Comparison of ENCODE assay signal across 25 cellular contexts in genomic region chr4:38730493-38730829, GRCh38. TPM values are rescaled to one million over a fixed set of nuclear protein-coding genes. Genes with fewer than 3 reads are reported as not detected.
DNase-seq lines count a peak whose midpoint lies in the region; ATAC-seq, FAIRE-seq and TF ChIP-seq lines count a peak whose summit lies in the region.
"Had no signal": no experiment of that assay in that cellular context is flagged by ENCODE, and none has a peak within 500 bp of the region (broad histone marks: within the 10 kb centered on the region; RNA-seq: fewer than 3 reads in every experiment).

No MANE protein-coding gene starts in this region.

- peaks cover 5% of the 10 kb centered on the region for H3K4me1 ChIP-seq in astrocyte (ENCODE audit: insufficient read depth, low read length)
- peaks cover 9 to 27% of the 10 kb centered on the region in 2 donors for H3K4me1 ChIP-seq in thyroid gland

- peak overlapping the region; percentile 31 for H3K4me2 ChIP-seq in astrocyte (ENCODE audit: low read length)

- whole genome bisulfite sequencing in thyroid gland, 2 donors: 95% methylated on average over 4 of the region's 4 CpGs

- no peaks in the 10 kb centered on the region for H4K20me1 ChIP-seq in astrocyte (ENCODE audit: insufficient read depth, low read length)

- H3K9me3 ChIP-seq in astrocyte (ENCODE audit: insufficient read depth, low read depth, low read length) (peaks cover 8% of the 10 kb centered on the region), WERI-Rb-1 (ENCODE audit: severe bottlenecking) (no peaks in the 10 kb centered on the region), thyroid gland (no peaks in the 10 kb centered on the region)
- H3K9me3 ChIP-seq: breast epithelium, left ventricle myocardium inferior, ovary, spleen, thoracic aorta had no signal

- TF ChIP-seq CTCF in astrocyte (IDR thresholded peaks at IDR 0.05; ENCODE audit: insufficient read depth, low read depth, low read length) (no peak), WERI-Rb-1 (IDR thresholded peaks at IDR 0.05; ENCODE audit: low read depth, low read length) (no peak), thyroid gland (IDR thresholded peaks at IDR 0.05) (no peak)

- peak overlapping the region; percentile 38 for H3K27ac ChIP-seq in astrocyte (ENCODE audit: low read depth, low read length)
- H3K27ac ChIP-seq in WERI-Rb-1: no peak overlapping the region
- H3K27ac ChIP-seq in thyroid gland: no peak overlapping the region
- H3K27ac ChIP-seq: breast epithelium, left ventricle myocardium inferior, ovary, thoracic aorta had no signal

- no peaks in the 10 kb centered on the region for H3K36me3 ChIP-seq in astrocyte (ENCODE audit: insufficient read depth, low read length)
- H3K36me3 ChIP-seq in WERI-Rb-1: no peaks in the 10 kb centered on the region
- no peaks in the 10 kb centered on the region for H3K36me3 ChIP-seq in thyroid gland
- H3K36me3 ChIP-seq: breast epithelium, left ventricle myocardium inferior, ovary, spleen, thoracic aorta had no signal

- peak; percentile 2 for ATAC-seq in stimulated activated naive CD8-positive, alpha-beta T cell treated with anti-CD3 and anti-CD28 coated beads, Interleukin-15, Interleukin-2, amounts not matched to agents 100 U/mL and 50 U/mL, for 24 hours
- ATAC-seq in stimulated activated naive CD8-positive, alpha-beta T cell treated with anti-CD3 and anti-CD28 coated beads, Interleukin-15, amount 100 ng/mL, for 72 hours: no peak
- ATAC-seq in naive B cell (ENCODE audit: low read depth in 2 of 2): no peak
- ATAC-seq in HG03097 (IDR thresholded peaks at IDR 0.05; ENCODE audit: low FRiP score, unreplicated experiment): no peak

- H3K36me3 Mint-ChIP-seq in astrocyte (ENCODE audit: low read depth, unreplicated experiment): peaks cover 2% of the 10 kb centered on the region
- peaks cover 0 to 9% of the 10 kb centered on the region in 2 donors for H3K36me3 Mint-ChIP-seq in naive B cell
- H3K36me3 Mint-ChIP-seq: naive thymus-derived CD8-positive, alpha-beta T cell had no signal

- peaks cover 14% of the 10 kb centered on the region for H3K4me1 Mint-ChIP-seq in stimulated activated naive CD8-positive, alpha-beta T cell treated with anti-CD3 and anti-CD28 coated beads, Interleukin-15, amount 100 ng/mL, for 72 hours
- peaks cover 6% of the 10 kb centered on the region for H3K4me1 Mint-ChIP-seq in astrocyte (ENCODE audit: low read depth, unreplicated experiment)
- peaks cover 24 to 50% (median 30%) of the 10 kb centered on the region in 3 donors for H3K4me1 Mint-ChIP-seq in naive B cell

- H3K27me3 ChIP-seq in astrocyte (ENCODE audit: insufficient read depth, low read length): peaks cover 14% of the 10 kb centered on the region
- H3K27me3 ChIP-seq in WERI-Rb-1 (ENCODE audit: insufficient read depth, low read depth, severe bottlenecking): no peaks in the 10 kb centered on the region
- no peaks in the 10 kb centered on the region for H3K27me3 ChIP-seq in thyroid gland
- H3K27me3 ChIP-seq: breast epithelium, ovary, spleen had no signal

- no peak overlapping the region for H2AFZ ChIP-seq in astrocyte (ENCODE audit: low read depth, low read length)

- H3K9ac ChIP-seq in astrocyte (ENCODE audit: low read length): peak overlapping the region; percentile 30

- H3K4me3 Mint-ChIP-seq in stimulated activated naive CD8-positive, alpha-beta T cell treated with anti-CD3 and anti-CD28 coated beads, Interleukin-15, amount 100 ng/mL, for 72 hours: no peak overlapping the region
- H3K4me3 Mint-ChIP-seq in astrocyte (ENCODE audit: unreplicated experiment): no peak overlapping the region
- H3K4me3 Mint-ChIP-seq in naive B cell: peak overlapping the region in 6 of 8 donors; percentile 4 to 85 (median 57)
- H3K4me3 Mint-ChIP-seq: activated T-cell treated with anti-CD3 and anti-CD28 coated beads, Interleukin-2, amount 50 U/mL, for 24 hours; H9; naive thymus-derived CD8-positive, alpha-beta T cell; T-helper 2 cell treated with Interferon-gamma antibody and Interleukin-4, amounts not matched to agents 5 μg/mL and 100 μg/mL, for 36 hours had no signal

- peak overlapping the region in 1 of 2 donors; percentile 59 for H3K27ac Mint-ChIP-seq in stimulated activated naive CD8-positive, alpha-beta T cell treated with anti-CD3 and anti-CD28 coated beads, Interleukin-15, amount 100 ng/mL, for 72 hours
- H3K27ac Mint-ChIP-seq in astrocyte (ENCODE audit: unreplicated experiment): peak overlapping the region; percentile 72
- H3K27ac Mint-ChIP-seq in naive B cell: peak overlapping the region; percentile 42 to 97 (median 86)
- H3K27ac Mint-ChIP-seq: activated T-cell treated with anti-CD3 and anti-CD28 coated beads, Interleukin-2, amount 50 U/mL, for 24 hours; H9; T-helper 2 cell treated with Interferon-gamma antibody and Interleukin-4, amounts not matched to agents 5 μg/mL and 100 μg/mL, for 36 hours had no signal

- TF ChIP-seq POLR2A in thyroid gland (IDR thresholded peaks at IDR 0.05): no peak

- H3K79me2 ChIP-seq in astrocyte (ENCODE audit: insufficient read depth, low read length): no peaks in the 10 kb centered on the region

- peaks cover 14 to 15% of the 10 kb centered on the region in 2 donors for H3K9me3 Mint-ChIP-seq in stimulated activated naive CD8-positive, alpha-beta T cell treated with anti-CD3 and anti-CD28 coated beads, Interleukin-15, amount 100 ng/mL, for 72 hours
- H3K9me3 Mint-ChIP-seq in astrocyte (ENCODE audit: unreplicated experiment) (peaks cover 3% of the 10 kb centered on the region), naive B cell (peaks cover 0 to 13% (median 0%) of the 10 kb centered on the region in 7 donors)

- H3K4me3 ChIP-seq in astrocyte (ENCODE audit: insufficient read depth, low read depth, low read length) (no peak overlapping the region), WERI-Rb-1 (ENCODE audit: low read depth, low read length) (no peak overlapping the region), thyroid gland (replicated peaks in 1 of 3) (no peak overlapping the region)
- H3K4me3 ChIP-seq: breast epithelium, K562, left ventricle myocardium inferior, ovary, spleen, thoracic aorta had no signal

- FAIRE-seq in astrocyte (lab: Jason Lieb, UNC): no peak
- FAIRE-seq: A204.1, colon had no signal

- DNase-seq in stimulated activated naive CD8-positive, alpha-beta T cell treated with anti-CD3 and anti-CD28 coated beads, Interleukin-15, Interleukin-2, amounts not matched to agents 100 U/mL and 50 U/mL, for 24 hours: no peak
- DNase-seq in stimulated activated naive CD8-positive, alpha-beta T cell treated with anti-CD3 and anti-CD28 coated beads, Interleukin-15, amount 100 ng/mL, for 72 hours: no peak
- DNase-seq in astrocyte (ENCODE audit: low read depth): no peak
- DNase-seq in naive B cell: no peak
- DNase-seq in WERI-Rb-1: no peak
- no peak for DNase-seq in thyroid gland
- no peak for DNase-seq in central memory CD4-positive, alpha-beta T cell

- intact Hi-C loops in thyroid gland (cut with DNase I): loop anchor here (5.0 to 10.0 kb wide), 3 partner anchors 406 to 666 kb away; no protein-coding TSS in a partner anchor

- H3K27me3 Mint-ChIP-seq in stimulated activated naive CD8-positive, alpha-beta T cell treated with anti-CD3 and anti-CD28 coated beads, Interleukin-15, amount 100 ng/mL, for 72 hours: no peaks in the 10 kb centered on the region
- H3K27me3 Mint-ChIP-seq in astrocyte (ENCODE audit: low read depth, unreplicated experiment) (peaks cover 32% of the 10 kb centered on the region), naive B cell (no peaks in the 10 kb centered on the region)
- H3K27me3 Mint-ChIP-seq: activated T-cell treated with anti-CD3 and anti-CD28 coated beads, Interleukin-2, amount 50 U/mL, for 24 hours; naive thymus-derived CD8-positive, alpha-beta T cell had no signal

RNA-seq across cellular contexts. Expression of gene TLR10, which starts 52.3 kb away (rescaled TPM):
- not detected in 2 replicates for total RNA-seq in astrocyte
- polyA plus RNA-seq in naive B cell (ENCODE audit: low read depth in 6 of 6): 100 to 1,000 TPM in 5 of 6 donors, 10 to 100 TPM in 1; 87.3 to 180 (median 116) TPM
- total RNA-seq in thyroid gland: under 1 TPM in 2 of 4 donors, not detected in 2; 0.10 to 0.83 TPM
- total RNA-seq: activated CD8-positive, alpha-beta memory T cell treated with anti-CD3 and anti-CD28 coated beads for 36 hours; epithelial cell of proximal tubule; H9; HT-29; left ventricle myocardium inferior; M059J; renal cortical epithelial cell had no signal

Comparison
In these comparisons a context has a peak if more than half of its experiments do, and no peak if none do; other contexts are left out.
1. H3K4me3 Mint-ChIP-seq: peak in naive B cell (6 of 8); none in stimulated activated naive CD8-positive, alpha-beta T cell treated with anti-CD3 and anti-CD28 coated beads, Interleukin-15, amount 100 ng/mL, for 72 hours (0 of 2) and astrocyte (single experiment).